In the genomic region with DNA sequence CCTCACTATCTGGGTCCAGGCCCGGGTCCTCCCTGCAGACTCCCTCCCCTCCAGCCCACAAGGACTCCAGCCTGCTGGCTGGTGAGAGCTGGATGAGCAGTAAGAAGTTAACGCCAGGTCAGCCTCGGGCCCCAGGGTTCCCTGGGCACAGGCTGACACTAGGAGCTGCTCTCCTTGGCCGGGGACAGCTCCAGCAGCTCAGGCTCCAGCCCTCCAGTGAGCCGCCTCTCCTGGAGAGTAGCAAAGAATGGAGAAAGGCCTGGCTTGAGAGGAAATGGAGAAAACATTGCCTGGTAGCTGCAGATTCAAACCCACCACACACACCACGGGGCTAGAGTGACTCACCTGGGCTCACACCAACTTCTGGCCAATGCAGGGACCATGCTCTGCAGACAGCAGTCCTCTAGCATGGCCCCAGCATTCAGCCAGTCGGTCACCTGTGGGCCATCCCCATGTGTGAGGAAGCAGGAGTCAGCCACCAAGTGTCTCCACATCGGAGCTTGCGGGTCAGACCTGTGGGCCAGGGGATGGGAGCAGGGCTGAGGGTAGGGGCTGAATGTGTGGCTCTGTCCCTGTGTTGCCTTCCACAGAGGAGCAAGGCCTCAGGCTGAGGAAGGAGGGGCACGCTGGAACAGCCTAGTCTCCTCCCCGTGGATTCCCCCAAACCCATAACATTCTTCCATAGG, we compare ENCODE assay signal across 14 cellular contexts. TPM values are rescaled to one million over a fixed set of nuclear protein-coding genes. Genes with fewer than 3 reads are reported as not detected.
DNase-seq lines count a peak whose midpoint lies in the region; ATAC-seq and TF ChIP-seq lines count a peak whose summit lies in the region.
"Had no signal": no experiment of that assay in that cellular context is flagged by ENCODE, and none has a peak within 500 bp of the region (broad histone marks: within the 10 kb centered on the region; RNA-seq: fewer than 3 reads in every experiment).

No MANE protein-coding gene starts in this region.

- no peak for ATAC-seq in GM21529 (IDR thresholded peaks at IDR 0.05; ENCODE audit: unreplicated experiment)
- no peak for ATAC-seq in GM19324 (IDR thresholded peaks at IDR 0.05; ENCODE audit: low FRiP score, unreplicated experiment)
- no peak for ATAC-seq in heart right ventricle
- ATAC-seq: gastroesophageal sphincter, left cardiac atrium had no signal

- H3K27me3 ChIP-seq in Peyer's patch: no peaks in the 10 kb centered on the region
- no peaks in the 10 kb centered on the region for H3K27me3 ChIP-seq in testis
- H3K27me3 ChIP-seq in heart right ventricle: peaks cover 0 to 18% (median 0%) of the 10 kb centered on the region in 7 donors

- H3K27me3 Mint-ChIP-seq in activated CD4-positive, alpha-beta memory T cell treated with anti-CD3 and anti-CD28 coated beads, Interleukin-2, amount 10 ng/mL, durations not matched to agents 7 days and 5 days: no peaks in the 10 kb centered on the region
- no peaks in the 10 kb centered on the region for H3K27me3 Mint-ChIP-seq in activated CD4-positive, alpha-beta memory T cell treated with anti-CD3 and anti-CD28 coated beads for 36 hours

- CTCF ChIA-PET in activated CD4-positive, alpha-beta memory T cell treated with anti-CD3 and anti-CD28 coated beads, Interleukin-2, amount 10 ng/mL, durations not matched to agents 7 days and 5 days (lab: Charles Lee): interaction anchor here (1.5 kb wide), 1 partner anchor 139 kb away, joined by 6 read pairs; a partner anchor contains a TSS
- CTCF ChIA-PET in activated CD4-positive, alpha-beta memory T cell treated with anti-CD3 and anti-CD28 coated beads for 36 hours (lab: Charles Lee): interaction anchor here (0.6 to 9.7 kb wide), 5 partner anchors 19 to 158 kb away, joined by 3 to 81 read pairs (median 3); a partner anchor contains a TSS

- DNase-seq in activated CD4-positive, alpha-beta memory T cell treated with anti-CD3 and anti-CD28 coated beads, Interleukin-2, amount 10 ng/mL, durations not matched to agents 7 days and 5 days: no peak
- no peak for DNase-seq in activated CD4-positive, alpha-beta memory T cell treated with anti-CD3 and anti-CD28 coated beads for 36 hours
- DNase-seq in Peyer's patch (no peak), fibroblast of mammary gland (ENCODE audit: low read depth) (peak; percentile 31), testis (no peak), heart right ventricle (no peak)
- DNase-seq: effector CD8-positive, alpha-beta T cell; EL; left cardiac atrium; transverse colon had no signal

- peaks cover 0 to 19% (median 0%) of the 10 kb centered on the region in 3 donors for H3K36me3 ChIP-seq in Peyer's patch
- no peaks in the 10 kb centered on the region for H3K36me3 ChIP-seq in testis (ENCODE audit: low read depth, missing control alignments)
- peaks cover 0 to 19% (median 0%) of the 10 kb centered on the region in 9 donors for H3K36me3 ChIP-seq in heart right ventricle

- TF ChIP-seq CTCF in Peyer's patch (IDR thresholded peaks at IDR 0.05) (no peak), fibroblast of mammary gland (conservative IDR thresholded peaks at IDR 0.05; ENCODE audit: control insufficient read depth, insufficient read depth, low read depth, low read length) (no peak), testis (IDR thresholded peaks at IDR 0.05) (no peak), heart right ventricle (IDR thresholded peaks at IDR 0.05) (no peak)

- peaks cover 50% of the 10 kb centered on the region for H3K4me1 Mint-ChIP-seq in activated CD4-positive, alpha-beta memory T cell treated with anti-CD3 and anti-CD28 coated beads, Interleukin-2, amount 10 ng/mL, durations not matched to agents 7 days and 5 days
- H3K4me1 Mint-ChIP-seq in activated CD4-positive, alpha-beta memory T cell treated with anti-CD3 and anti-CD28 coated beads for 36 hours (ENCODE audit: low read depth): peaks cover 31% of the 10 kb centered on the region

- H3K27ac ChIP-seq in Peyer's patch (peak overlapping the region in 3 of 4 donors; percentile 10 to 55 (median 55)), testis (peak overlapping the region; percentile 46 to 83), heart right ventricle (no peak overlapping the region)

- no peak overlapping the region for H3K4me3 Mint-ChIP-seq in activated CD4-positive, alpha-beta memory T cell treated with anti-CD3 and anti-CD28 coated beads, Interleukin-2, amount 10 ng/mL, durations not matched to agents 7 days and 5 days
- H3K4me3 Mint-ChIP-seq in activated CD4-positive, alpha-beta memory T cell treated with anti-CD3 and anti-CD28 coated beads for 36 hours: no peak overlapping the region
- H3K4me3 Mint-ChIP-seq: neural crest cell had no signal

- no peaks in the 10 kb centered on the region for H3K9me3 Mint-ChIP-seq in activated CD4-positive, alpha-beta memory T cell treated with anti-CD3 and anti-CD28 coated beads, Interleukin-2, amount 10 ng/mL, durations not matched to agents 7 days and 5 days
- H3K9me3 Mint-ChIP-seq in activated CD4-positive, alpha-beta memory T cell treated with anti-CD3 and anti-CD28 coated beads for 36 hours: no peaks in the 10 kb centered on the region
- H3K9me3 Mint-ChIP-seq: neural crest cell had no signal

- H3K4me1 ChIP-seq in Peyer's patch (peaks cover 0 to 53% (median 19%) of the 10 kb centered on the region in 4 donors), testis (peaks cover 41% of the 10 kb centered on the region), heart right ventricle (peaks cover 0 to 33% (median 15%) of the 10 kb centered on the region in 9 donors)

- intact Hi-C loops in activated CD4-positive, alpha-beta memory T cell treated with anti-CD3 and anti-CD28 coated beads for 36 hours (cut with micrococcal nuclease): no loop called here
- intact Hi-C loops in testis (cut with DNase I; ENCODE audit: low total_unique reads): loop anchor here (5.0 kb wide), 1 partner anchor 125 kb away; a partner anchor contains a TSS
- intact Hi-C loops in heart right ventricle (cut with DNase I): loop anchor here in 2 of 10 donors (5.0 kb wide), 1 partner anchor 125 kb away; a partner anchor contains a TSS

- H3K4me3 ChIP-seq in Peyer's patch (no peak overlapping the region), fibroblast of mammary gland (ENCODE audit: control insufficient read depth, low read depth, low read length) (no peak overlapping the region), testis (no peak overlapping the region), heart right ventricle (no peak overlapping the region)
- H3K4me3 ChIP-seq: gastroesophageal sphincter, transverse colon had no signal

- peaks cover 21% of the 10 kb centered on the region for H3K36me3 Mint-ChIP-seq in activated CD4-positive, alpha-beta memory T cell treated with anti-CD3 and anti-CD28 coated beads, Interleukin-2, amount 10 ng/mL, durations not matched to agents 7 days and 5 days (ENCODE audit: low read depth)
- peaks cover 13% of the 10 kb centered on the region for H3K36me3 Mint-ChIP-seq in activated CD4-positive, alpha-beta memory T cell treated with anti-CD3 and anti-CD28 coated beads for 36 hours

- peak overlapping the region; percentile 16 for H3K27ac Mint-ChIP-seq in activated CD4-positive, alpha-beta memory T cell treated with anti-CD3 and anti-CD28 coated beads, Interleukin-2, amount 10 ng/mL, durations not matched to agents 7 days and 5 days
- H3K27ac Mint-ChIP-seq in activated CD4-positive, alpha-beta memory T cell treated with anti-CD3 and anti-CD28 coated beads for 36 hours: no peak overlapping the region

- TF ChIP-seq POLR2A in Peyer's patch (IDR thresholded peaks at IDR 0.05) (no peak), testis (IDR thresholded peaks at IDR 0.05) (no peak)

- 41 to 60% methylated on average over 6 to 11 of the region's 11 CpGs for WGBS in testis, 2 donors
- 75% methylated on average over 11 of the region's 11 CpGs for WGBS in heart right ventricle, 2 donors

- no peaks in the 10 kb centered on the region for H3K9me3 ChIP-seq in Peyer's patch
- H3K9me3 ChIP-seq in testis: no peaks in the 10 kb centered on the region
- no peaks in the 10 kb centered on the region for H3K9me3 ChIP-seq in heart right ventricle
- H3K9me3 ChIP-seq: gastroesophageal sphincter, transverse colon had no signal

- POLR2A ChIA-PET in activated CD4-positive, alpha-beta memory T cell treated with anti-CD3 and anti-CD28 coated beads, Interleukin-2, amount 10 ng/mL, durations not matched to agents 7 days and 5 days (lab: Charles Lee): interaction anchor here (0.9 to 2.0 kb wide), 9 partner anchors 14 to 113 kb away, joined by 3 to 7 read pairs (median 4); a partner anchor contains a TSS
- POLR2A ChIA-PET in activated CD4-positive, alpha-beta memory T cell treated with anti-CD3 and anti-CD28 coated beads for 36 hours (lab: Charles Lee): no interaction called here

RNA-seq across cellular contexts. Expression of a gene that starts 6.5 kb away (rescaled TPM):
- 10 to 100 TPM; 29.1 to 30.0 TPM for total RNA-seq in activated CD4-positive, alpha-beta memory T cell treated with anti-CD3 and anti-CD28 coated beads, Interleukin-2, amount 10 ng/mL, durations not matched to agents 7 days and 5 days
- 10 to 100 TPM in 1 of 2 experiments, 1 to 10 TPM in 1; 9.9 to 11.4 TPM for total RNA-seq in activated CD4-positive, alpha-beta memory T cell treated with anti-CD3 and anti-CD28 coated beads for 36 hours
- 10 to 100 TPM in 3 of 4 donors, 1 to 10 TPM in 1; 2.5 to 18.2 (median 13.4) TPM for total RNA-seq in Peyer's patch
- 10 to 100 TPM; 28.4 to 29.9 TPM for total RNA-seq in testis
- 30.3 TPM for polyA plus RNA-seq in testis (ENCODE audit: insufficient read depth, low read depth, low replicate concordance)
- under 1 TPM in 5 of 10 donors, not detected in 5; 0.36 to 0.87 (median 0.62) TPM for total RNA-seq in heart right ventricle
- polyA plus RNA-seq in heart right ventricle: 1 to 10 TPM in 1 of 2 donors, under 1 TPM in 1; 0.88 to 2.3 TPM

RNA-seq across cellular contexts. Expression of a gene that starts 18.7 kb away (rescaled TPM):
- 100 to 1,000 TPM; 199 to 204 TPM for total RNA-seq in activated CD4-positive, alpha-beta memory T cell treated with anti-CD3 and anti-CD28 coated beads, Interleukin-2, amount 10 ng/mL, durations not matched to agents 7 days and 5 days
- total RNA-seq in activated CD4-positive, alpha-beta memory T cell treated with anti-CD3 and anti-CD28 coated beads for 36 hours: 10 to 100 TPM; 93.4 to 97.7 TPM
- total RNA-seq in Peyer's patch (100 to 1,000 TPM in 3 of 4 donors, 10 to 100 TPM in 1; 76.7 to 232 (median 156) TPM), testis (100 to 1,000 TPM; 314 to 378 TPM), heart right ventricle (10 to 100 TPM; 18.4 to 37.9 (median 23.6) TPM)
- polyA plus RNA-seq in testis (ENCODE audit: insufficient read depth, low read depth, low replicate concordance) (159 TPM), heart right ventricle (10 to 100 TPM; 36.1 to 57.6 TPM)

RNA-seq across cellular contexts. Expression of a gene that starts 18.9 kb away (rescaled TPM):
- total RNA-seq in activated CD4-positive, alpha-beta memory T cell treated with anti-CD3 and anti-CD28 coated beads, Interleukin-2, amount 10 ng/mL, durations not matched to agents 7 days and 5 days: 1 to 10 TPM; 1.8 to 2.7 TPM
- 1 to 10 TPM; 2.2 to 2.6 TPM for total RNA-seq in activated CD4-positive, alpha-beta memory T cell treated with anti-CD3 and anti-CD28 coated beads for 36 hours
- total RNA-seq in Peyer's patch (1 to 10 TPM in 2 of 4 donors, not detected in 2; 1.1 to 2.8 TPM), testis (10 to 100 TPM; 37.5 to 74.5 TPM), heart right ventricle (under 1 TPM in 8 of 10 donors, not detected in 2; 0.15 to 0.66 (median 0.40) TPM)
- polyA plus RNA-seq in testis (ENCODE audit: insufficient read depth, low read depth, low replicate concordance) (112 TPM), heart right ventricle (under 1 TPM; 0.20 to 0.73 TPM)

RNA-seq across cellular contexts. Expression of a gene that starts 28.2 kb away (rescaled TPM):
- 10 to 100 TPM; 53.9 to 59.8 TPM for total RNA-seq in activated CD4-positive, alpha-beta memory T cell treated with anti-CD3 and anti-CD28 coated beads, Interleukin-2, amount 10 ng/mL, durations not matched to agents 7 days and 5 days
- total RNA-seq in activated CD4-positive, alpha-beta memory T cell treated with anti-CD3 and anti-CD28 coated beads for 36 hours: 10 to 100 TPM; 60.9 to 62.5 TPM
- total RNA-seq in Peyer's patch (10 to 100 TPM; 38.4 to 63.6 (median 49.9) TPM), testis (10 to 100 TPM; 62.0 to 67.2 TPM), heart right ventricle (10 to 100 TPM; 20.7 to 35.8 (median 28.4) TPM)
- polyA plus RNA-seq in testis (ENCODE audit: insufficient read depth, low read depth, low replicate concordance) (51.4 TPM), heart right ventricle (10 to 100 TPM in 1 of 2 donors, 1 to 10 TPM in 1; 9.9 to 24.0 TPM)

RNA-seq across cellular contexts. Expression of a gene that starts 35.0 kb away (rescaled TPM):
- total RNA-seq in activated CD4-positive, alpha-beta memory T cell treated with anti-CD3 and anti-CD28 coated beads, Interleukin-2, amount 10 ng/mL, durations not matched to agents 7 days and 5 days: 10 to 100 TPM; 16.0 to 18.7 TPM
- 10 to 100 TPM in 1 of 2 experiments, 1 to 10 TPM in 1; 9.2 to 11.0 TPM for total RNA-seq in activated CD4-positive, alpha-beta memory T cell treated with anti-CD3 and anti-CD28 coated beads for 36 hours
- 10 to 100 TPM in 2 of 4 donors, 1 to 10 TPM in 2; 1.8 to 53.6 (median 9.8) TPM for total RNA-seq in Peyer's patch
- total RNA-seq in testis: 10 to 100 TPM; 26.0 to 30.2 TPM
- 104 TPM for polyA plus RNA-seq in testis (ENCODE audit: insufficient read depth, low read depth, low replicate concordance)
- total RNA-seq in heart right ventricle: 10 to 100 TPM; 13.1 to 59.6 (median 25.8) TPM
- polyA plus RNA-seq in heart right ventricle: 10 to 100 TPM; 56.4 to 74.3 TPM

Comparison
In these comparisons a context has a peak if more than half of its experiments do, and no peak if none do; other contexts are left out.
1. H3K27ac ChIP-seq: peak in Peyer's patch (3 of 4) and testis (2 of 2); none in heart right ventricle (0 of 10).
2. RNA of a gene that starts 18.9 kb away (total RNA-seq): 37.5 to 74.5 TPM in testis; 1.8 to 2.7 TPM in activated CD4-positive, alpha-beta memory T cell treated with anti-CD3 and anti-CD28 coated beads, Interleukin-2, amount 10 ng/mL, durations not matched to agents 7 days and 5 days, 2.2 to 2.6 TPM in activated CD4-positive, alpha-beta memory T cell treated with anti-CD3 and anti-CD28 coated beads for 36 hours, 1.1 to 2.8 TPM in Peyer's patch and 0.15 to 0.66 TPM in heart right ventricle; every median in the first group is over 10 times any median in the second.